ENCODE assay signal across 25 cellular contexts in genomic region chr4:97670703-97671269, GRCh38.
"Had no signal": no experiment of that assay in that cellular context is flagged by ENCODE, and none has a peak within 500 bp of the region (broad histone marks: within the 10 kb centered on the region; RNA-seq: fewer than 3 reads in every experiment).

No MANE protein-coding gene starts in this region.

- H3K4me1 Mint-ChIP-seq: activated naive CD4-positive, alpha-beta T cell treated with anti-CD3 and anti-CD28 coated beads, Interleukin-2, amount 50 U/mL, for 24 hours; brain; IgD-negative memory B cell; WTC11 had no signal

- H3K36me3 ChIP-seq: cardiac muscle cell had no signal

- H3K4me3 Mint-ChIP-seq: activated CD8-positive, alpha-beta T cell treated with anti-CD3 and anti-CD28 coated beads, Interleukin-2, amount 10 ng/mL, durations not matched to agents 7 days and 5 days; activated naive CD4-positive, alpha-beta T cell treated with anti-CD3 and anti-CD28 coated beads, Interleukin-2, amount 50 U/mL, for 24 hours; brain; IgD-negative memory B cell; T-helper 1 cell treated with Interleukin-12 subunit alpha and Interleukin-12 subunit beta and Interleukin-4 antibody, amounts not matched to agents 30 μg/mL and 1 μg/mL, for 36 hours; WTC11 had no signal

- H3K27me3 ChIP-seq: cardiac muscle cell had no signal

- H3K27ac ChIP-seq: cardiac muscle cell, KMS-11 had no signal

- H3K27me3 Mint-ChIP-seq: activated naive CD4-positive, alpha-beta T cell treated with anti-CD3 and anti-CD28 coated beads, Interleukin-2, amount 50 U/mL, for 24 hours; IgD-negative memory B cell had no signal

- H3K4me3 ChIP-seq: cardiac muscle cell had no signal

- H3K4me2 ChIP-seq: KMS-11 had no signal

- H3K27ac Mint-ChIP-seq: activated CD8-positive, alpha-beta T cell treated with anti-CD3 and anti-CD28 coated beads, Interleukin-2, amount 10 ng/mL, durations not matched to agents 7 days and 5 days; activated naive CD4-positive, alpha-beta T cell treated with anti-CD3 and anti-CD28 coated beads, Interleukin-2, amount 50 U/mL, for 24 hours; brain; IgD-negative memory B cell; T-helper 1 cell treated with Interleukin-12 subunit alpha and Interleukin-12 subunit beta and Interleukin-4 antibody, amounts not matched to agents 30 μg/mL and 1 μg/mL, for 36 hours; WTC11 had no signal

- H3K9ac ChIP-seq: KMS-11 had no signal

- DNase-seq: activated CD4-positive, alpha-beta T cell treated with anti-CD3 and anti-CD28 coated beads for 48 hours; activated CD4-positive, alpha-beta T cell treated with anti-CD3 and anti-CD28 coated beads, Interleukin-2, amount 50 U/mL, for 4 hours; activated CD4-positive, CD25-positive, alpha-beta regulatory T cell treated with anti-CD3 and anti-CD28 coated beads, Interleukin-2, amount 50 U/mL, for 72 hours; activated CD8-positive, alpha-beta memory T cell treated with anti-CD3 and anti-CD28 coated beads, Interleukin-2, amount 50 U/mL, for 48 hours; activated CD8-positive, alpha-beta T cell treated with anti-CD3 and anti-CD28 coated beads, Interleukin-2, amount 10 ng/mL, durations not matched to agents 7 days and 5 days; activated naive CD4-positive, alpha-beta T cell; activated T-cell treated with anti-CD3 and anti-CD28 coated beads, Interleukin-2, amount 50 U/mL, for 1 hour; cerebellar nuclear complex; NCI-H1092; NCI-H1436; NCI-H1694 treated with DMSO at 0.1 percent for 48 hours; NCI-H2081 treated with DMSO at 0.1 percent for 48 hours; NCI-H2171 treated with DMSO at 0.1 percent for 48 hours; NCI-H446 treated with DMSO at 0.1 percent for 48 hours; NCI-H526; PC-3; SHP77 treated with DMSO at 0.1 percent for 48 hours; T-helper 9 cell had no signal

- H3K36me3 Mint-ChIP-seq: activated naive CD4-positive, alpha-beta T cell treated with anti-CD3 and anti-CD28 coated beads, Interleukin-2, amount 50 U/mL, for 24 hours; brain; IgD-negative memory B cell; WTC11 had no signal

- ATAC-seq: activated CD8-positive, alpha-beta T cell treated with anti-CD3 and anti-CD28 coated beads, Interleukin-2, amount 10 ng/mL, durations not matched to agents 7 days and 5 days; PC-3; WTC11 had no signal
